9 cellular contexts compared by ENCODE assay signal in genomic region chr4:3257691-3258482, GRCh38. TPM values are rescaled to one million over a fixed set of nuclear protein-coding genes. Genes with fewer than 3 reads are reported as not detected.
DNase-seq lines count a peak whose midpoint lies in the region; ATAC-seq and TF ChIP-seq lines count a peak whose summit lies in the region.
"Had no signal": no experiment of that assay in that cellular context is flagged by ENCODE, and none has a peak within 500 bp of the region (broad histone marks: within the 10 kb centered on the region; RNA-seq: fewer than 3 reads in every experiment).

No MANE protein-coding gene starts in this region.

- in situ Hi-C loops in IMR-90 (cut with MboI; ENCODE audit: low sequenced_read_pairs): no loop called here

- H2AFZ ChIP-seq in IMR-90 (replicated peaks; ENCODE audit: low read length, poor library complexity): peak overlapping the region; percentile 67

- ATAC-seq in IMR-90 (ENCODE audit: low read depth) (peak; percentile 82), gastroesophageal sphincter (no peak), GM19395 (IDR thresholded peaks at IDR 0.05; ENCODE audit: unreplicated experiment) (no peak)
- peak; percentile 67 to 68 for ATAC-seq in stimulated activated naive B cell treated with anti-CD40 and anti-IgM and Interleukin-4, amounts not matched to agents 10 μg/mL and 1 μg/mL and 100 μg/mL, for 72 hours (replicated peaks)

- H3K79me1 ChIP-seq in IMR-90 (ENCODE audit: low read depth in 1 of 2, low read length in 2 of 2): no peaks in the 10 kb centered on the region

- no peak for TF ChIP-seq EP300 in gastroesophageal sphincter (IDR thresholded peaks at IDR 0.05)

- peaks cover 6% of the 10 kb centered on the region for H3K36me3 Mint-ChIP-seq in activated T-cell treated with anti-CD3 and anti-CD28 coated beads, Interleukin-2, amount 50 U/mL, for 24 hours (ENCODE audit: low read depth)
- H3K36me3 Mint-ChIP-seq in stimulated activated naive B cell treated with anti-CD40 and anti-IgM and Interleukin-4, amounts not matched to agents 10 μg/mL and 1 μg/mL and 100 μg/mL, for 72 hours: peaks cover 27 to 38% of the 10 kb centered on the region in 2 donors

- H3K4me3 Mint-ChIP-seq in activated T-cell treated with anti-CD3 and anti-CD28 coated beads, Interleukin-2, amount 50 U/mL, for 24 hours: no peak overlapping the region
- H3K4me3 Mint-ChIP-seq in stimulated activated naive B cell treated with anti-CD40 and anti-IgM and Interleukin-4, amounts not matched to agents 10 μg/mL and 1 μg/mL and 100 μg/mL, for 72 hours: no peak overlapping the region
- H3K4me3 Mint-ChIP-seq: CD4-positive, alpha-beta T cell had no signal

- WGBS in IMR-90 (ENCODE audit: extremely low coverage in 2 of 2, insufficient read length in 1 of 2), 2 experiments: 96% methylated on average over 4 of the region's 26 CpGs; no CpG with 5 or more reads in 1 of the 2 experiments
- 83 to 88% methylated on average over 4 to 16 of the region's 26 CpGs for WGBS in gastroesophageal sphincter (ENCODE audit: low coverage in 1 of 2), 2 donors

- DNase-seq in activated T-cell treated with anti-CD3 and anti-CD28 coated beads, Interleukin-2, amount 50 U/mL, for 24 hours: peak; percentile 25
- DNase-seq in activated T-cell treated with anti-CD3 and anti-CD28 coated beads for 4 hours (no peak), IMR-90 (peak; percentile 74), choroid plexus epithelial cell (ENCODE audit: low read depth) (peak; percentile 23), KG1 (lab: John Stamatoyannopoulos, UW) (no peak)
- no peak for DNase-seq in stimulated activated naive B cell treated with anti-CD40 and anti-IgM and Interleukin-4, amounts not matched to agents 10 μg/mL and 1 μg/mL and 100 μg/mL, for 72 hours

- no peaks in the 10 kb centered on the region for H3K9me3 Mint-ChIP-seq in activated T-cell treated with anti-CD3 and anti-CD28 coated beads, Interleukin-2, amount 50 U/mL, for 24 hours
- no peaks in the 10 kb centered on the region for H3K9me3 Mint-ChIP-seq in stimulated activated naive B cell treated with anti-CD40 and anti-IgM and Interleukin-4, amounts not matched to agents 10 μg/mL and 1 μg/mL and 100 μg/mL, for 72 hours
- H3K9me3 Mint-ChIP-seq: CD4-positive, alpha-beta T cell had no signal

- H3K4me1 ChIP-seq in IMR-90 (ENCODE audit: control insufficient read depth, insufficient read depth, low read length): no peaks in the 10 kb centered on the region
- no peaks in the 10 kb centered on the region for H3K4me1 ChIP-seq in gastroesophageal sphincter

- dilution Hi-C loops in IMR-90 (cut with HindIII; ENCODE audit: low sequenced_read_pairs, unreplicated experiment): no loop called here

- H3K27ac ChIP-seq in IMR-90 (ENCODE audit: insufficient read depth, low read length) (no peak overlapping the region), gastroesophageal sphincter (no peak overlapping the region)

- no peaks in the 10 kb centered on the region for H3K27me3 Mint-ChIP-seq in activated T-cell treated with anti-CD3 and anti-CD28 coated beads, Interleukin-2, amount 50 U/mL, for 24 hours
- peaks cover 0 to 6% of the 10 kb centered on the region in 2 donors for H3K27me3 Mint-ChIP-seq in stimulated activated naive B cell treated with anti-CD40 and anti-IgM and Interleukin-4, amounts not matched to agents 10 μg/mL and 1 μg/mL and 100 μg/mL, for 72 hours
- H3K27me3 Mint-ChIP-seq: CD4-positive, alpha-beta T cell had no signal

- no peak overlapping the region for H2BK15ac ChIP-seq in IMR-90 (ENCODE audit: low read depth, low read length)

- no TSS peak for BruUV-seq in IMR-90 (replicated peaks; lab: Mats Ljungman, UMichigan)

- H3K9me1 ChIP-seq in IMR-90 (ENCODE audit: insufficient read depth, low read length): no peaks in the 10 kb centered on the region

- H3K4ac ChIP-seq in IMR-90 (ENCODE audit: low read depth, low read length): no peak overlapping the region

- H3K23ac ChIP-seq in IMR-90 (ENCODE audit: low read depth, low read length): no peak overlapping the region

- H3K4me3 ChIP-seq in IMR-90 (ENCODE audit: insufficient read depth, low read depth, low read length) (no peak overlapping the region), choroid plexus epithelial cell (ENCODE audit: low read depth, low read length) (no peak overlapping the region), gastroesophageal sphincter (no peak overlapping the region)

- H2AK9ac ChIP-seq in IMR-90 (replicated peaks; ENCODE audit: low read depth, low read length, poor library complexity): no peak overlapping the region

- TF ChIP-seq POLR2A in IMR-90 (IDR thresholded peaks at IDR 0.05; ENCODE audit: low read depth, low read length) (no peak), gastroesophageal sphincter (IDR thresholded peaks at IDR 0.05) (no peak)

- no peak overlapping the region for H4K8ac ChIP-seq in IMR-90 (ENCODE audit: low read depth in 2 of 2, low read length in 2 of 2)

- no peak overlapping the region for H3K56ac ChIP-seq in IMR-90 (ENCODE audit: extremely low read depth, insufficient read depth, low read length)

- H2BK5ac ChIP-seq in IMR-90 (ENCODE audit: low read depth, low read length, poor library complexity, severe bottlenecking): no peak overlapping the region

- no peak overlapping the region for H2AK5ac ChIP-seq in IMR-90 (ENCODE audit: low read depth, low read length)

- CTCF ChIA-PET in IMR-90 (lab: Yijun Ruan, JAX): no interaction called here

- no peak overlapping the region for H2BK120ac ChIP-seq in IMR-90 (ENCODE audit: low read depth, low read length)

- TF ChIP-seq CTCF in IMR-90 (conservative IDR thresholded peaks at IDR 0.05; ENCODE audit: low read depth, low read length) (no peak), choroid plexus epithelial cell (conservative IDR thresholded peaks at IDR 0.05; ENCODE audit: low read depth, low read length) (no peak), gastroesophageal sphincter (IDR thresholded peaks at IDR 0.05) (no peak)

- H3K36me3 ChIP-seq in IMR-90 (ENCODE audit: control insufficient read depth, insufficient read depth, low read length) (no peaks in the 10 kb centered on the region), gastroesophageal sphincter (peaks cover 0 to 18% of the 10 kb centered on the region in 2 donors)

- no peak overlapping the region for H3K9ac ChIP-seq in IMR-90 (ENCODE audit: low read depth, low read length)

- H3K27ac Mint-ChIP-seq in activated T-cell treated with anti-CD3 and anti-CD28 coated beads, Interleukin-2, amount 50 U/mL, for 24 hours: no peak overlapping the region
- peak overlapping the region; percentile 68 for H3K27ac Mint-ChIP-seq in stimulated activated naive B cell treated with anti-CD40 and anti-IgM and Interleukin-4, amounts not matched to agents 10 μg/mL and 1 μg/mL and 100 μg/mL, for 72 hours
- H3K27ac Mint-ChIP-seq: CD4-positive, alpha-beta T cell had no signal

- intact Hi-C loops in IMR-90 (cut with micrococcal nuclease): no loop called here

- H3K18ac ChIP-seq in IMR-90 (ENCODE audit: low read depth, low read length): no peak overlapping the region

- H4K5ac ChIP-seq in IMR-90 (ENCODE audit: low read depth, low read length): no peak overlapping the region

- H3K4me1 Mint-ChIP-seq in activated T-cell treated with anti-CD3 and anti-CD28 coated beads, Interleukin-2, amount 50 U/mL, for 24 hours (ENCODE audit: low read depth): no peaks in the 10 kb centered on the region
- H3K4me1 Mint-ChIP-seq in stimulated activated naive B cell treated with anti-CD40 and anti-IgM and Interleukin-4, amounts not matched to agents 10 μg/mL and 1 μg/mL and 100 μg/mL, for 72 hours: peaks cover 18 to 27% of the 10 kb centered on the region in 2 donors

- TF ChIP-seq RAD21 in IMR-90 (IDR thresholded peaks at IDR 0.05; ENCODE audit: low read length): no peak

- no peak overlapping the region for H2BK20ac ChIP-seq in IMR-90 (ENCODE audit: low read depth, low read length)

- H3K9me3 ChIP-seq in IMR-90 (ENCODE audit: control insufficient read depth, insufficient read depth, low read length) (no peaks in the 10 kb centered on the region), gastroesophageal sphincter (no peaks in the 10 kb centered on the region)

- no peak overlapping the region for H3K4me2 ChIP-seq in IMR-90 (ENCODE audit: low read depth, low read length)

- no peak overlapping the region for H3K14ac ChIP-seq in IMR-90 (replicated peaks; ENCODE audit: low read depth, low read length)

- no peak overlapping the region for H4K91ac ChIP-seq in IMR-90 (ENCODE audit: insufficient read depth, low read depth, low read length)

- POLR2A ChIA-PET in IMR-90 (lab: Charles Lee; ENCODE audit: unreplicated experiment): no interaction called here

- H4K20me1 ChIP-seq in IMR-90 (ENCODE audit: insufficient read depth, low read length): no peaks in the 10 kb centered on the region

- H3K27me3 ChIP-seq in IMR-90 (ENCODE audit: control insufficient read depth, insufficient read depth, low read length) (peaks cover 8% of the 10 kb centered on the region), gastroesophageal sphincter (no peaks in the 10 kb centered on the region)

TF ChIP-seq in IMR-90, 13 proteins besides CTCF, POLR2A, EP300 and RAD21:
- no peak for TF ChIP-seq MAFK (IDR thresholded peaks at IDR 0.05; ENCODE audit: low read depth, low read length)
- peak; percentile 67 for TF ChIP-seq CEBPB (IDR thresholded peaks at IDR 0.05; ENCODE audit: low read depth, low read length)
- TF ChIP-seq ELK1 (IDR thresholded peaks at IDR 0.05; ENCODE audit: borderline replicate concordance, low read depth, low read length): no peak
- peak; percentile 62 for TF ChIP-seq RCOR1 (IDR thresholded peaks at IDR 0.05; ENCODE audit: insufficient replicate concordance, low read length)
- TF ChIP-seq FOS (IDR thresholded peaks at IDR 0.05; ENCODE audit: low read depth, low read length): no peak

RNA-seq across cellular contexts. Expression of gene MSANTD1, which starts 8.9 kb away (rescaled TPM):
- total RNA-seq in IMR-90 (2012; rRNA removed) (under 0.01 and 0.28 TPM in 2 replicates), gastroesophageal sphincter (1 to 10 TPM in 2 of 4 donors, under 1 TPM in 1, not detected in 1; 0.78 to 6.9 (median 1.5) TPM)
- polyA plus RNA-seq in IMR-90 (2012; rRNA removed): 0.07 and 0.09 TPM in 2 replicates
- 0.07 TPM in 1 of 2 replicates, not detected in the other for polyA plus RNA-seq in IMR-90 (2012; cell fraction: cytosol; rRNA removed)
- polyA plus RNA-seq in IMR-90 (2012; cell fraction: nucleus; rRNA removed; ENCODE audit: low replicate concordance): 1.2 and 2.0 TPM in 2 replicates

RNA-seq across cellular contexts. Expression of gene RGS12, which starts 34.9 kb away (rescaled TPM):
- total RNA-seq in IMR-90 (2012; rRNA removed) (11.8 and 13.1 TPM in 2 replicates), gastroesophageal sphincter (10 to 100 TPM; 24.1 to 32.7 (median 29.1) TPM)
- polyA plus RNA-seq in IMR-90 (2012; rRNA removed): 12.0 and 15.7 TPM in 2 replicates
- polyA plus RNA-seq in IMR-90 (2012; cell fraction: cytosol; rRNA removed): 9.1 and 13.7 TPM in 2 replicates
- polyA plus RNA-seq in IMR-90 (2012; cell fraction: nucleus; rRNA removed; ENCODE audit: low replicate concordance): 27.6 and 42.6 TPM in 2 replicates

Comparison
In these comparisons a context has a peak if more than half of its experiments do, and no peak if none do; other contexts are left out.
1. DNase-seq: peak in activated T-cell treated with anti-CD3 and anti-CD28 coated beads, Interleukin-2, amount 50 U/mL, for 24 hours (single experiment), IMR-90 (single experiment) and choroid plexus epithelial cell (single experiment); none in activated T-cell treated with anti-CD3 and anti-CD28 coated beads for 4 hours (single experiment), stimulated activated naive B cell treated with anti-CD40 and anti-IgM and Interleukin-4, amounts not matched to agents 10 μg/mL and 1 μg/mL and 100 μg/mL, for 72 hours (single experiment) and KG1 (single experiment).
2. ATAC-seq: peak in IMR-90 (single experiment) and stimulated activated naive B cell treated with anti-CD40 and anti-IgM and Interleukin-4, amounts not matched to agents 10 μg/mL and 1 μg/mL and 100 μg/mL, for 72 hours (2 of 2); none in gastroesophageal sphincter (single experiment) and GM19395 (single experiment).